Comparison of ENCODE assay signal across 12 cellular contexts in genomic region chr14:103688906-103689902, GRCh38.
DNase-seq lines count a peak whose midpoint lies in the region; ATAC-seq lines count a peak whose summit lies in the region.
"Had no signal": no experiment of that assay in that cellular context is flagged by ENCODE, and none has a peak within 500 bp of the region (broad histone marks: within the 10 kb centered on the region; RNA-seq: fewer than 3 reads in every experiment).

No MANE protein-coding gene starts in this region.

- peaks cover 38% of the 10 kb centered on the region for H3K36me3 Mint-ChIP-seq in stimulated activated memory B cell treated with anti-CD40 and anti-IgM and Interleukin-4, amounts not matched to agents 10 μg/mL and 1 μg/mL and 100 μg/mL, for 72 hours
- H3K36me3 Mint-ChIP-seq: natural killer cell had no signal

- peak overlapping the region; percentile 12 for H3K27ac ChIP-seq in epithelial cell of prostate

- no peaks in the 10 kb centered on the region for H3K9me3 Mint-ChIP-seq in stimulated activated memory B cell treated with anti-CD40 and anti-IgM and Interleukin-4, amounts not matched to agents 10 μg/mL and 1 μg/mL and 100 μg/mL, for 72 hours
- H3K9me3 Mint-ChIP-seq: natural killer cell; stimulated activated effector memory CD8-positive, alpha-beta T cell treated with anti-CD3 and anti-CD28 coated beads, Interleukin-12 subunit alpha, Interleukin-12 subunit beta, amount 100 ng/mL, for 72 hours had no signal

- peak overlapping the region; percentile 85 for H3K27ac Mint-ChIP-seq in stimulated activated memory B cell treated with anti-CD40 and anti-IgM and Interleukin-4, amounts not matched to agents 10 μg/mL and 1 μg/mL and 100 μg/mL, for 72 hours

- ATAC-seq in GM18861 (IDR thresholded peaks at IDR 0.05; ENCODE audit: unreplicated experiment) (peak; percentile 33), HG03066 (IDR thresholded peaks at IDR 0.05; ENCODE audit: low read depth, unreplicated experiment) (peak; percentile 64), HG03520 (IDR thresholded peaks at IDR 0.05; ENCODE audit: unreplicated experiment) (no peak)
- peak; percentile 84 for ATAC-seq in stimulated activated memory B cell treated with anti-CD40 and anti-IgM and Interleukin-4, amounts not matched to agents 10 μg/mL and 1 μg/mL and 100 μg/mL, for 72 hours
- ATAC-seq: natural killer cell; PC-3; stimulated activated effector memory CD8-positive, alpha-beta T cell treated with anti-CD3 and anti-CD28 coated beads, Interleukin-12 subunit alpha, Interleukin-12 subunit beta, amount 100 ng/mL, for 72 hours had no signal

- H3K27me3 Mint-ChIP-seq in stimulated activated memory B cell treated with anti-CD40 and anti-IgM and Interleukin-4, amounts not matched to agents 10 μg/mL and 1 μg/mL and 100 μg/mL, for 72 hours: no peaks in the 10 kb centered on the region

- peak overlapping the region; percentile 78 for H3K4me3 Mint-ChIP-seq in stimulated activated memory B cell treated with anti-CD40 and anti-IgM and Interleukin-4, amounts not matched to agents 10 μg/mL and 1 μg/mL and 100 μg/mL, for 72 hours
- H3K4me3 Mint-ChIP-seq: natural killer cell; stimulated activated effector memory CD8-positive, alpha-beta T cell treated with anti-CD3 and anti-CD28 coated beads, Interleukin-12 subunit alpha, Interleukin-12 subunit beta, amount 100 ng/mL, for 72 hours had no signal

- peaks cover 45% of the 10 kb centered on the region for H3K4me1 Mint-ChIP-seq in stimulated activated memory B cell treated with anti-CD40 and anti-IgM and Interleukin-4, amounts not matched to agents 10 μg/mL and 1 μg/mL and 100 μg/mL, for 72 hours
- H3K4me1 Mint-ChIP-seq: stimulated activated effector memory CD8-positive, alpha-beta T cell treated with anti-CD3 and anti-CD28 coated beads, Interleukin-12 subunit alpha, Interleukin-12 subunit beta, amount 100 ng/mL, for 72 hours had no signal

- DNase-seq in epithelial cell of prostate (ENCODE audit: low read depth, low spot score): no peak
- DNase-seq in stimulated activated naive CD4-positive, alpha-beta T cell (lab: John Stamatoyannopoulos, UW): no peak
- DNase-seq in activated naive CD4-positive, alpha-beta T cell (lab: John Stamatoyannopoulos, UW): no peak
- no peak for DNase-seq in Kasumi-1 (lab: John Stamatoyannopoulos, UW)
- DNase-seq: central memory CD4-positive, alpha-beta T cell; natural killer cell; PC-3 had no signal
